Comparison of ENCODE assay signal across 23 cellular contexts in the genomic region with DNA sequence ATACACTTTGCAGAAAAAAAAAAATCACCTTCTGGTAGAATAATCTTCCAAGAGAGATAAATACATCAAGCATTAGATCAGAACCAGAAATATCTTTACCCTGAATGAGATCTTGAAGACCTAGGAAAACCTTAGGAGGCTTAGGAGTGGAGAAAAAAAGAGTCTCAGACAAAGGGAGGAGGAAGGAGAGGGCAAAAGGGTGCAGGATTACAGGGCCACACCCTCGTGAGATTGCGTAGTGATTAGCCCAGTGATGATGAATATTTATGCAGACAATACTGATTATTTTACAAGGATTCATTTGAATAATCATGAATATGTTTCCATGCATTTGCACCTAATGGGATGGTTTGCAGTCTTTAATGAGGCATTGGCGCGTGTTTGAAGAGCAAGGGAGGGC. TPM values are rescaled to one million over a fixed set of nuclear protein-coding genes. Genes with fewer than 3 reads are reported as not detected.
DNase-seq lines count a peak whose midpoint lies in the region; ATAC-seq and TF ChIP-seq lines count a peak whose summit lies in the region.
"Had no signal": no experiment of that assay in that cellular context is flagged by ENCODE, and none has a peak within 500 bp of the region (broad histone marks: within the 10 kb centered on the region; RNA-seq: fewer than 3 reads in every experiment).

No MANE protein-coding gene starts in this region.

- H3K4ac ChIP-seq in H9 (ENCODE audit: low read depth, low read length) = no peak overlapping the region

- no peak overlapping the region for H3K4me3 ChIP-seq in iPS-20b (ENCODE audit: low read length)
- H3K4me3 ChIP-seq: GM12878 had no signal

- no peak overlapping the region for H2BK120ac ChIP-seq in H9 (ENCODE audit: low read depth, low read length, poor library complexity, severe bottlenecking)

- H3K27me3 ChIP-seq in H9 (ENCODE audit: insufficient read depth, low read length) (no peaks in the 10 kb centered on the region), iPS-20b (ENCODE audit: insufficient read depth, low read length) (no peaks in the 10 kb centered on the region)

- no CpG with 5 or more reads among the region's 4 CpGs for WGBS in H9 (ENCODE audit: extremely low coverage, insufficient read length, low lambda C conversion rate)

- H3K4me1 Mint-ChIP-seq in H9 (peaks cover 71 to 78% of the 10 kb centered on the region in 2 experiments), T-helper 17 cell (peaks cover 7% of the 10 kb centered on the region)

- peak overlapping the region; percentile 99 to 100 (median 100) for H3K27ac Mint-ChIP-seq in H9
- no peak overlapping the region for H3K27ac Mint-ChIP-seq in T-helper 17 cell
- H3K27ac Mint-ChIP-seq: HFFc6 had no signal

- H3K14ac ChIP-seq in H9 (ENCODE audit: insufficient read depth, low read length) = no peak overlapping the region

- H3K36me3 Mint-ChIP-seq in H9 (ENCODE audit: insufficient read depth in 1 of 3, low read depth in 3 of 3) (peaks cover 0 to 7% (median 2%) of the 10 kb centered on the region in 3 experiments; a peak in 2 of 7 replicates), T-helper 17 cell (ENCODE audit: low read depth) (peaks cover 3% of the 10 kb centered on the region)

- no peaks in the 10 kb centered on the region for H3K36me3 ChIP-seq in iPS-20b (ENCODE audit: insufficient read depth, low read depth, low read length)

- H3K9me3 ChIP-seq in H9 (ENCODE audit: control insufficient read depth, low read depth, low read length) (no peaks in the 10 kb centered on the region), T-helper 17 cell (ENCODE audit: control insufficient read depth, low read length, poor library complexity, severe bottlenecking) (no peaks in the 10 kb centered on the region), iPS-20b (ENCODE audit: insufficient read depth, low read depth, low read length) (no peaks in the 10 kb centered on the region)

- H3K23me2 ChIP-seq in H9 (ENCODE audit: insufficient read length, low read depth, low read length, poor library complexity, severe bottlenecking) = no peaks in the 10 kb centered on the region

- H2BK15ac ChIP-seq in H9 (ENCODE audit: low read depth, low read length) = no peak overlapping the region

- H2BK20ac ChIP-seq in H9 (ENCODE audit: low read depth, low read length, poor library complexity, severe bottlenecking) = no peak overlapping the region

- H3K79me1 ChIP-seq in H9 (ENCODE audit: insufficient read depth, low read depth, low read length, poor library complexity, severe bottlenecking) = no peaks in the 10 kb centered on the region

- no peaks in the 10 kb centered on the region for H3K79me2 ChIP-seq in H9 (ENCODE audit: insufficient read depth, low read length)

- no peak overlapping the region for H3T11ph ChIP-seq in H9 (ENCODE audit: low read length)

- H2BK12ac ChIP-seq in H9 (ENCODE audit: insufficient read length, low read depth, low read length) = no peak overlapping the region

- no peak for TF ChIP-seq CTCF in H9 (conservative IDR thresholded peaks at IDR 0.05)

- H2AK5ac ChIP-seq in H9 (ENCODE audit: insufficient read length, low read length) = no peak overlapping the region

- H3K23ac ChIP-seq in H9 (ENCODE audit: insufficient read length, low read depth, low read length) = no peak overlapping the region

- no peaks in the 10 kb centered on the region; a peak in 1 of 5 replicates for H3K9me3 Mint-ChIP-seq in H9
- H3K9me3 Mint-ChIP-seq: IgD-negative memory B cell had no signal

- ATAC-seq in T-helper 17 cell (no peak), HG02588 (IDR thresholded peaks at IDR 0.05; ENCODE audit: unreplicated experiment) (no peak), GM19397 (IDR thresholded peaks at IDR 0.05; ENCODE audit: unreplicated experiment) (no peak), HG03565 (IDR thresholded peaks at IDR 0.05; ENCODE audit: unreplicated experiment) (no peak)
- ATAC-seq: GM12878, PC-3 had no signal

- H4K91ac ChIP-seq in H9 (ENCODE audit: insufficient read length, low read depth, low read length) = no peak overlapping the region

- H3K4me1 ChIP-seq in H9 (ENCODE audit: insufficient read depth, low read length) (peaks cover 28% of the 10 kb centered on the region; the same call in 1 of the 2 replicates), iPS-20b (ENCODE audit: insufficient read depth, low read length) (peaks cover 48% of the 10 kb centered on the region)

- no peak overlapping the region for H4K5ac ChIP-seq in H9 (ENCODE audit: insufficient read length, low read depth, low read length)

- H2BK5ac ChIP-seq in H9 (ENCODE audit: insufficient read length, low read length) = no peak overlapping the region

- no peak overlapping the region for H3K4me3 Mint-ChIP-seq in H9
- peak overlapping the region; percentile 41 for H3K4me3 Mint-ChIP-seq in T-helper 17 cell
- H3K4me3 Mint-ChIP-seq: HFFc6 had no signal

- H4K20me1 ChIP-seq in H9 (ENCODE audit: control insufficient read depth, insufficient read depth, insufficient read length) = no peaks in the 10 kb centered on the region

- H4K8ac ChIP-seq in H9 (replicated peaks; ENCODE audit: insufficient read length, low read depth, low read length) = no peak overlapping the region

- no peak overlapping the region for H3K9ac ChIP-seq in H9 (ENCODE audit: extremely low read depth, insufficient read length, low read length)
- H3K9ac ChIP-seq in iPS-20b (ENCODE audit: low read depth, low read length) = peak overlapping the region; percentile 64; the same call in 1 of the 2 replicates

- DNase-seq in H9 = no peak
- no peak for DNase-seq in T-helper 17 cell
- DNase-seq in retina = peak; percentile 11
- DNase-seq in pons (ENCODE audit: low spot score) = no peak
- DNase-seq: DMS 273 treated with DMSO at 0.1 percent for 48 hours, GDM1, HFFc6, Kasumi-1, MM.1S, NCI-H1092 treated with DMSO at 0.1 percent for 48 hours, NCI-H1694 treated with DMSO at 0.1 percent for 48 hours, NCI-H2107, NCI-H226, NCI-H69, PC-3 had no signal

- H2AFZ ChIP-seq in H9 (ENCODE audit: low read length) = no peak overlapping the region

- no peak overlapping the region for H3K56ac ChIP-seq in H9 (ENCODE audit: insufficient read length, low read depth, low read length)

- H3K18ac ChIP-seq in H9 (ENCODE audit: insufficient read length, low read depth, low read length) = no peak overlapping the region

- H3K27ac ChIP-seq in H9 (ENCODE audit: insufficient read length, low read depth, low read length) (peak overlapping the region; percentile 24), iPS-20b (ENCODE audit: low read length) (no peak overlapping the region)
- H3K27ac ChIP-seq: C4-2B, RWPE1 had no signal

- H3K27me3 Mint-ChIP-seq in H9 (ENCODE audit: low read depth) = no peaks in the 10 kb centered on the region
- H3K27me3 Mint-ChIP-seq in T-helper 17 cell = peaks cover 74% of the 10 kb centered on the region

- H3K4me2 ChIP-seq in H9 (ENCODE audit: insufficient read depth, insufficient read length, low read length) = no peak overlapping the region

RNA-seq across cellular contexts. Expression of a gene that starts 18.8 kb away (rescaled TPM):
- 254 and 258 TPM in 2 replicates for total RNA-seq in H9 (2021)
- total RNA-seq in T-helper 17 cell = 10 to 100 TPM; 12.9 to 17.7 TPM

Comparison
In these comparisons a context has a peak if more than half of its experiments do, and no peak if none do; other contexts are left out.
1. RNA of a gene that starts 18.8 kb away (total RNA-seq): 254 to 258 TPM in H9; 12.9 to 17.7 TPM in T-helper 17 cell; every median in the first group is over 10 times any median in the second.